Comparison of ENCODE assay signal across 31 cellular contexts in genomic region chr10:82171899-82172298, GRCh38.
"Had no signal": no experiment of that assay in that cellular context is flagged by ENCODE, and none has a peak within 500 bp of the region (broad histone marks: within the 10 kb centered on the region; RNA-seq: fewer than 3 reads in every experiment).

No MANE protein-coding gene starts in this region.

- DNase-seq: activated B cell treated with CpG ODN at 0.5 μM for 24 hours; activated CD4-positive, alpha-beta memory T cell treated with anti-CD3 and anti-CD28 coated beads for 36 hours; activated CD4-positive, alpha-beta T cell treated with anti-CD3 and anti-CD28 coated beads for 4 hours; activated CD4-positive, alpha-beta T cell treated with anti-CD3 and anti-CD28 coated beads, Interleukin-2, amount 10 ng/mL, durations not matched to agents 24 days and 14 days; activated CD4-positive, alpha-beta T cell treated with anti-CD3 and anti-CD28 coated beads, Interleukin-2, amount 50 U/mL, for 1 hour; activated CD4-positive, alpha-beta T cell treated with anti-CD3 and anti-CD28 coated beads, Interleukin-2, amount 50 U/mL, for 4 hours; activated CD4-positive, CD25-positive, alpha-beta regulatory T cell treated with anti-CD3 and anti-CD28 coated beads, Interleukin-2, amount 50 U/mL, for 72 hours; activated CD8-positive, alpha-beta memory T cell treated with anti-CD3 and anti-CD28 coated beads for 24 hours; activated CD8-positive, alpha-beta memory T cell treated with anti-CD3 and anti-CD28 coated beads, Interleukin-2, amount 10 ng/mL, durations not matched to agents 7 days and 5 days; activated CD8-positive, alpha-beta memory T cell treated with anti-CD3 and anti-CD28 coated beads, Interleukin-2, amount 50 U/mL, for 48 hours; activated CD8-positive, alpha-beta T cell treated with anti-CD3 and anti-CD28 coated beads, Interleukin-2, amount 10 ng/mL, durations not matched to agents 7 days and 5 days; activated effector memory CD4-positive, alpha-beta T cell treated with Interleukin-2 at 50 U/mL for 16 hours; activated gamma-delta T cell; activated naive CD4-positive, alpha-beta T cell treated with anti-CD3 and anti-CD28 coated beads, Interleukin-2, amount 10 ng/mL, durations not matched to agents 7 days and 5 days; activated naive CD4-positive, alpha-beta T cell treated with Interleukin-2 at 50 U/mL for 16 hours; activated naive CD8-positive, alpha-beta T cell treated with anti-CD3 and anti-CD28 coated beads, Interleukin-2, amount 10 ng/mL, durations not matched to agents 7 days and 5 days; activated naive CD8-positive, alpha-beta T cell treated with anti-CD3 and anti-CD28 coated beads, Interleukin-2, amount 50 U/mL, for 24 hours; activated T-cell treated with anti-CD3 and anti-CD28 coated beads, Interleukin-2, amount 50 U/mL, for 24 hours; activated T-cell treated with anti-CD3 and anti-CD28 coated beads, Interleukin-2, amount 50 U/mL, for 48 hours; amygdala; anterior cingulate cortex; caudate nucleus; cerebellar nuclear complex; colonic mucosa; T-helper 2 cell; T-helper 9 cell had no signal

- H3K27ac ChIP-seq: ascending aorta, cardiac muscle cell, colonic mucosa, VCaP had no signal

- H3K4me3 ChIP-seq: ascending aorta, cardiac muscle cell, colonic mucosa had no signal

- FAIRE-seq: bronchial epithelial cell, TTC549 had no signal

- H3K36me3 ChIP-seq: ascending aorta, cardiac muscle cell, colonic mucosa had no signal

- H3K9me3 ChIP-seq: ascending aorta, colonic mucosa had no signal

- H3K27me3 ChIP-seq: ascending aorta, cardiac muscle cell, colonic mucosa had no signal

- H3K4me1 ChIP-seq: ascending aorta, colonic mucosa had no signal

- ATAC-seq: activated CD8-positive, alpha-beta memory T cell treated with anti-CD3 and anti-CD28 coated beads, Interleukin-2, amount 10 ng/mL, durations not matched to agents 7 days and 5 days; activated CD8-positive, alpha-beta T cell treated with anti-CD3 and anti-CD28 coated beads, Interleukin-2, amount 10 ng/mL, durations not matched to agents 7 days and 5 days; activated naive CD8-positive, alpha-beta T cell treated with anti-CD3 and anti-CD28 coated beads, Interleukin-2, amount 50 U/mL, for 24 hours had no signal
